22 cellular contexts compared by ENCODE assay signal in genomic region chr15:63948436-63948835, GRCh38.
"Had no signal": no experiment of that assay in that cellular context is flagged by ENCODE, and none has a peak within 500 bp of the region (broad histone marks: within the 10 kb centered on the region; RNA-seq: fewer than 3 reads in every experiment).

No MANE protein-coding gene starts in this region.

- ATAC-seq: activated CD4-positive, alpha-beta T cell treated with anti-CD3 and anti-CD28 coated beads for 36 hours; left cardiac atrium; naive thymus-derived CD4-positive, alpha-beta T cell; right cardiac atrium; stimulated activated naive CD8-positive, alpha-beta T cell treated with anti-CD3 and anti-CD28 coated beads, Interleukin-15, Interleukin-2, amounts not matched to agents 100 U/mL and 50 U/mL, for 24 hours had no signal

- H3K27me3 Mint-ChIP-seq: activated B cell treated with CpG ODN at 0.5 μM for 24 hours; activated CD4-positive, alpha-beta T cell treated with anti-CD3 and anti-CD28 coated beads for 36 hours; type B pancreatic cell had no signal

- H3K9ac ChIP-seq: parathyroid adenoma had no signal

- H3K4me3 Mint-ChIP-seq: activated B cell treated with CpG ODN at 0.5 μM for 24 hours; activated CD4-positive, alpha-beta T cell treated with anti-CD3 and anti-CD28 coated beads for 36 hours; naive thymus-derived CD4-positive, alpha-beta T cell; T-helper 2 cell treated with Interferon-gamma antibody and Interleukin-4, amounts not matched to agents 5 μg/mL and 100 μg/mL, for 36 hours; type B pancreatic cell had no signal

- H3K4me3 ChIP-seq: esophagus squamous epithelium, thoracic aorta, vagina had no signal

- H3K9me3 ChIP-seq: esophagus squamous epithelium, thoracic aorta, vagina had no signal

- H3K27me3 ChIP-seq: brain microvascular endothelial cell, esophagus squamous epithelium, vagina had no signal

- H3K36me3 ChIP-seq: brain microvascular endothelial cell, esophagus squamous epithelium, thoracic aorta, vagina had no signal

- H3K27ac ChIP-seq: brain microvascular endothelial cell, esophagus squamous epithelium, parathyroid adenoma, thoracic aorta, vagina had no signal

- H3K36me3 Mint-ChIP-seq: type B pancreatic cell had no signal

- H2AFZ ChIP-seq: parathyroid adenoma had no signal

- H3K27ac Mint-ChIP-seq: activated B cell treated with CpG ODN at 0.5 μM for 24 hours; activated CD4-positive, alpha-beta T cell treated with anti-CD3 and anti-CD28 coated beads for 36 hours; T-helper 2 cell treated with Interferon-gamma antibody and Interleukin-4, amounts not matched to agents 5 μg/mL and 100 μg/mL, for 36 hours; type B pancreatic cell had no signal

- H3K9me3 Mint-ChIP-seq: activated B cell treated with CpG ODN at 0.5 μM for 24 hours; T-helper 2 cell treated with Interferon-gamma antibody and Interleukin-4, amounts not matched to agents 5 μg/mL and 100 μg/mL, for 36 hours; type B pancreatic cell had no signal

- H3K4me1 ChIP-seq: parathyroid adenoma had no signal

- DNase-seq: activated B cell treated with CpG ODN at 0.5 μM for 24 hours; activated CD4-positive, alpha-beta T cell treated with anti-CD3 and anti-CD28 coated beads for 36 hours; activated CD4-positive, alpha-beta T cell treated with anti-CD3 and anti-CD28 coated beads, Interleukin-2, amount 50 U/mL, for 48 hours; activated effector memory CD4-positive, alpha-beta T cell treated with anti-CD3 and anti-CD28 coated beads, Interleukin-2, amount 50 U/mL, for 16 hours; activated naive CD4-positive, alpha-beta T cell treated with anti-CD3 and anti-CD28 coated beads, Interleukin-2, amount 50 U/mL, for 16 hours; amniotic stem cell; brain microvascular endothelial cell; caudate nucleus; esophagus squamous epithelium; glutamatergic neuron; left cardiac atrium; midbrain; naive thymus-derived CD4-positive, alpha-beta T cell; right cardiac atrium; stimulated activated CD4-positive, alpha-beta T cell treated with anti-CD3 and anti-CD28 coated beads, Interleukin-2, amount 100 ng/mL, for 48 hours; stimulated activated naive CD8-positive, alpha-beta T cell treated with anti-CD3 and anti-CD28 coated beads, Interleukin-15, Interleukin-2, amounts not matched to agents 100 U/mL and 50 U/mL, for 24 hours; T-helper 1 cell had no signal
